In the genomic region with DNA sequence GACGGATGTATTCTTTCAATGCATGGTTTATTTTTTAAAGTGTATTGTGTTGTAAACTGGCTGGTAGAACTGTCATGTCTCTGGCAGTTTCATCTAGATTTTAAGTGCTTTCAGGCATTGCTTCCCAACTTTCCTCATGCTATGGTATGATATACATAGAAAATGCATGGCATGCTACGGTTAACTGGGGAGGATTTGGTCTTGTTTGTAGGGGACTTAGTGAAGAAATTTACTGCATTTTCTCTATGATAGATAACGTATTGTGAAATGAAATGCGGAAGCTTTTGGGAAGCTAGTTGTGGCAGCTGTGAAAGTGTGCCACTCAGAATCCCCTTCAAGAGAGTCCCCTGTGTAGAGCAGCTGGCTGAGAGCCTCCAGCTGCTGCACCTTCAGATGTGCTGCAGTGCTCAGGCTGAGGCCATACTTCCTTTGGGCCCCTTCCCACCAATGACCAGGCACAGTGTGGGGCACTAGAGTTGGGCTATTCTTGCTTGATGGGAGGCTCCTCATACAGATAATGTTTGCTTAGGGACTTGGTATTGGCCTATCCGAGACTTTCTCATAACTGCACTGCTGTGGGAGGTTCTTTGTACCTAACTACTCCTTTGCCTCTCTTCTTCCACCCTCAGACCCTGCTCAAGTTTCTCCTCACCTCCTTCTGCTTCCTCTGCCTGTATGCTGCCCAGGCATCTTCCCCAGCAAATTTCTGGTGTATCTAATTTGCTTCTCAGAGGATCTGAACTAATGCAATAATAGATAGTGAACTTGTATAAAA, we compare ENCODE assay signal across 1 cellular context.
TF ChIP-seq lines count a peak whose summit lies in the region.

No MANE protein-coding gene starts in this region.

TF ChIP-seq in WTC11, 78 proteins besides CTCF, POLR2A, EP300 and RAD21 (continued from another document):
- TF ChIP-seq, protein P1, sequence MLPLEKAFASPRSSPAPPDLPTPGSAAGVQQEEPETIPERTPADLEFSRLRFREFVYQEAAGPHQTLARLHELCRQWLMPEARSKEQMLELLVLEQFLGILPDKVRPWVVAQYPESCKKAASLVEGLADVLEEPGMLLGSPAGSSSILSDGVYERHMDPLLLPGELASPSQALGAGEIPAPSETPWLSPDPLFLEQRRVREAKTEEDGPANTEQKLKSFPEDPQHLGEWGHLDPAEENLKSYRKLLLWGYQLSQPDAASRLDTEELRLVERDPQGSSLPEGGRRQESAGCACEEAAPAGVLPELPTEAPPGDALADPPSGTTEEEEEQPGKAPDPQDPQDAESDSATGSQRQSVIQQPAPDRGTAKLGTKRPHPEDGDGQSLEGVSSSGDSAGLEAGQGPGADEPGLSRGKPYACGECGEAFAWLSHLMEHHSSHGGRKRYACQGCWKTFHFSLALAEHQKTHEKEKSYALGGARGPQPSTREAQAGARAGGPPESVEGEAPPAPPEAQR (CRISPR knock-in tag; IDR thresholded peaks at IDR 0.05): no peak
